1 cellular context compared by ENCODE assay signal in genomic region chr1:246699095-246699735, GRCh38.
TF ChIP-seq lines count a peak whose summit lies in the region.

No MANE protein-coding gene starts in this region.

TF ChIP-seq in K562, 482 proteins besides CTCF, POLR2A, EP300 and RAD21 (continued from another document and continues in another):
- TF ChIP-seq AFF1 (IDR thresholded peaks at IDR 0.05; ENCODE audit: low read depth in 1 of 2, partially characterized antibody in 2 of 2) (peak; percentile 1 to 55), CBX1 (IDR thresholded peaks at IDR 0.05; ENCODE audit: low read depth) (peak; percentile 64; the same call in 1 of the 2 replicates), HDGF (IDR thresholded peaks at IDR 0.05) (no peak), STAG1 (CRISPR knock-in tag; IDR thresholded peaks at IDR 0.05; ENCODE audit: borderline replicate concordance) (no peak), ZNF224 (CRISPR knock-in tag; IDR thresholded peaks at IDR 0.05) (no peak), UBTF (IDR thresholded peaks at IDR 0.05; ENCODE audit: borderline replicate concordance in 1 of 2, low read depth in 2 of 2, low read length in 2 of 2) (no peak), ZBTB7A (IDR thresholded peaks at IDR 0.05; ENCODE audit: borderline replicate concordance, control insufficient read depth, low read depth, low read length) (peak; percentile 43; the same call in 1 of the 2 replicates), SRSF3 (IDR thresholded peaks at IDR 0.05; ENCODE audit: insufficient read depth, low read length) (no peak), ZNF512 (tag; IDR thresholded peaks at IDR 0.05) (no peak), ZBTB40 (IDR thresholded peaks at IDR 0.05) (peak; percentile 37; the same call in 1 of the 2 replicates), ZBTB40 (CRISPR knock-in tag; IDR thresholded peaks at IDR 0.05) (no peak), PPARD (CRISPR knock-in tag; IDR thresholded peaks at IDR 0.05) (no peak), MAFK (IDR thresholded peaks at IDR 0.05; ENCODE audit: low read length) (no peak), ZNF407 (IDR thresholded peaks at IDR 0.05; ENCODE audit: low read depth) (no peak), USF1 (CRISPR knock-in tag; IDR thresholded peaks at IDR 0.05) (no peak), DIDO1 (tag; IDR thresholded peaks at IDR 0.05; ENCODE audit: low read depth) (no peak), GTF2A2 (tag; IDR thresholded peaks at IDR 0.05) (no peak), MEF2A (IDR thresholded peaks at IDR 0.05; ENCODE audit: control insufficient read depth, low read depth, low read length) (peak; percentile 99), CXXC5 (CRISPR knock-in tag; IDR thresholded peaks at IDR 0.05) (peak; percentile 52; the same call in 1 of the 2 replicates), HMG20A (CRISPR knock-in tag; conservative IDR thresholded peaks at IDR 0.05) (no peak), CREBBP (IDR thresholded peaks at IDR 0.05; ENCODE audit: low read depth, low read length) (no peak), RBM25 (IDR thresholded peaks at IDR 0.05; ENCODE audit: low read depth, low read length, severe bottlenecking) (peak; percentile 34), ELK1 (CRISPR knock-in tag; IDR thresholded peaks at IDR 0.05) (no peak), CBX2 (IDR thresholded peaks at IDR 0.05; ENCODE audit: insufficient read depth, low read length, poor library complexity, severe bottlenecking) (no peak)
